ENCODE assay signal across 7 cellular contexts in genomic region chr14:92922883-92923743, GRCh38. TPM values are rescaled to one million over a fixed set of nuclear protein-coding genes. Genes with fewer than 3 reads are reported as not detected.
DNase-seq lines count a peak whose midpoint lies in the region; ATAC-seq and TF ChIP-seq lines count a peak whose summit lies in the region.

A gene with protein sequence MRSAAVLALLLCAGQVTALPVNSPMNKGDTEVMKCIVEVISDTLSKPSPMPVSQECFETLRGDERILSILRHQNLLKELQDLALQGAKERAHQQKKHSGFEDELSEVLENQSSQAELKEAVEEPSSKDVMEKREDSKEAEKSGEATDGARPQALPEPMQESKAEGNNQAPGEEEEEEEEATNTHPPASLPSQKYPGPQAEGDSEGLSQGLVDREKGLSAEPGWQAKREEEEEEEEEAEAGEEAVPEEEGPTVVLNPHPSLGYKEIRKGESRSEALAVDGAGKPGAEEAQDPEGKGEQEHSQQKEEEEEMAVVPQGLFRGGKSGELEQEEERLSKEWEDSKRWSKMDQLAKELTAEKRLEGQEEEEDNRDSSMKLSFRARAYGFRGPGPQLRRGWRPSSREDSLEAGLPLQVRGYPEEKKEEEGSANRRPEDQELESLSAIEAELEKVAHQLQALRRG (plus strand): TSS chr14:92923150. CDS start chr14:92923360, 210 bp downstream.

- peak within 1 kb of the TSS; percentile 82 for H3K4me3 Mint-ChIP-seq in neural crest cell

- no peaks in the 10 kb centered on the region for H3K4me1 ChIP-seq in GM23248 (ENCODE audit: insufficient read depth)

- no peaks in the 10 kb centered on the region for H3K36me3 ChIP-seq in GM23248 (ENCODE audit: low read depth)

- no peaks in the 10 kb centered on the region for H3K79me2 ChIP-seq in GM23248 (ENCODE audit: insufficient read depth)

- no peaks in the 10 kb centered on the region for H3K36me3 Mint-ChIP-seq in neural crest cell (ENCODE audit: low read depth)

- no peak within 1 kb of the TSS for H3K27ac ChIP-seq in GM23248

- H3K4me1 Mint-ChIP-seq in neural crest cell, result peaks cover 5% of the 10 kb centered on the region

- H3K27me3 Mint-ChIP-seq in neural crest cell (ENCODE audit: low read depth), result peaks cover 87% of the 10 kb centered on the region

- peaks cover 41% of the 10 kb centered on the region for H3K27me3 ChIP-seq in GM23248 (replicated peaks; ENCODE audit: insufficient read depth)

- H3K9me3 ChIP-seq in GM23248 (ENCODE audit: low read depth), result no peaks in the 10 kb centered on the region

- no peaks in the 10 kb centered on the region for H3F3A ChIP-seq in GM23248 (ENCODE audit: insufficient read depth)

- no peak within 1 kb of the TSS for H3K4me3 ChIP-seq in GM23248

- no peaks in the 10 kb centered on the region for H4K20me1 ChIP-seq in GM23248 (ENCODE audit: insufficient read depth)

- H3K9me3 Mint-ChIP-seq in neural crest cell, result no peaks in the 10 kb centered on the region

- peak; percentile 47 for DNase-seq in GM23248
- DNase-seq in NCI-H345 (lab: John Stamatoyannopoulos, UW), result peak; percentile 85
- peak in 2 of 3 experiments; percentile 20 to 29 for DNase-seq in activated CD8-positive, alpha-beta memory T cell treated with anti-CD3 and anti-CD28 coated beads for 48 hours (ENCODE audit: low read depth in 2 of 3, low spot score in 2 of 3)
- peak; percentile 13 for DNase-seq in fibroblast of gingiva (ENCODE audit: low read depth)
- DNase-seq in neural crest cell (ENCODE audit: low read depth, low spot score), result peak; percentile 83

- H3K9ac ChIP-seq in GM23248, result no peak within 1 kb of the TSS

- H3K9me2 ChIP-seq in GM23248 (ENCODE audit: insufficient read depth), result no peaks in the 10 kb centered on the region

- WGBS in GM23248 (ENCODE audit: low coverage in 1 of 2, low lambda C conversion rate in 2 of 2, missing lambda C conversion rate in 2 of 2), 2 experiments, result 10 to 12% methylated on average over 38 to 66 of the region's 86 CpGs

- no peak within 1 kb of the TSS for H2AFZ ChIP-seq in GM23248

- no peak within 1 kb of the TSS for H3K4me2 ChIP-seq in GM23248 (ENCODE audit: unreplicated experiment)

- no peak for TF ChIP-seq CTCF in neural crest cell (conservative IDR thresholded peaks at IDR 0.05)

- H3K27ac Mint-ChIP-seq in neural crest cell (ENCODE audit: unreplicated experiment), result no peak within 1 kb of the TSS

- ATAC-seq in HG03097 (IDR thresholded peaks at IDR 0.05; ENCODE audit: low FRiP score, unreplicated experiment), result no peak
- no peak for ATAC-seq in GM21529 (IDR thresholded peaks at IDR 0.05; ENCODE audit: unreplicated experiment)

- in situ Hi-C loops in GM23248 (cut with MboI), result no loop called here

RNA-seq across cellular contexts. Expression of the gene that starts here (rescaled TPM):
- total RNA-seq in GM23248 (2014; rRNA removed; shearing (Covaris generic)), result not detected in 2 replicates
- polyA plus RNA-seq in GM23248 (2016; fragmentation: Nextera tagmentation; extraction: Ambion mirVana), result not detected in 2 replicates
- total RNA-seq in neural crest cell, result 3.0 and 4.3 TPM in 2 replicates

Comparison
In these comparisons a context has a peak if more than half of its experiments do, and no peak if none do; other contexts are left out.
1. Peak in DNase-seq in GM23248; RNA of the gene not detected or under 1 TPM.
2. DNase-seq: peak in every context shown above with its lines; median percentile 85 in NCI-H345; 83 in neural crest cell; 47 in GM23248; 24 in activated CD8-positive, alpha-beta memory T cell treated with anti-CD3 and anti-CD28 coated beads for 48 hours; 13 in fibroblast of gingiva.